Comparison of ENCODE assay signal across 1 cellular context in the genomic region with DNA sequence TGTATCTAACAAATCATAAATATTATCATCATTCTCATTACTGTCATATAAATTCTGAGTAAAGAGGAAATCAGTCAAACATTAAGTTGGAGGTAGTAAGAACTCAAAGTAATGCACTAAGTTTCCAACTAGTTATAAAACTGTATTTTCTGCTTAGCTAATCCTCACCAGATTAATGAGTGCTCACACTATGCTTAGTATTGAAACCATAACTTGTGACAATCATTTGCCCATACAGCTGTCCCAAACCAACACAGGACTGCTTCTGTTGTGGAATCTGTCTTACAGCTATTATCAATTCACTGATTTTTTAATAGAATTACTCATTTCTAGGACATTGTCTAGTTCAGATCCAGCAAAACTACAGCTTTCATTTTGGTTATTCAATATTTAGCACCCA.
TF ChIP-seq lines count a peak whose summit lies in the region.

No MANE protein-coding gene starts in this region.

TF ChIP-seq in HCT116, 20 proteins besides CTCF, POLR2A, EP300 and RAD21 (continued from another document):
- TF ChIP-seq, protein P1, sequence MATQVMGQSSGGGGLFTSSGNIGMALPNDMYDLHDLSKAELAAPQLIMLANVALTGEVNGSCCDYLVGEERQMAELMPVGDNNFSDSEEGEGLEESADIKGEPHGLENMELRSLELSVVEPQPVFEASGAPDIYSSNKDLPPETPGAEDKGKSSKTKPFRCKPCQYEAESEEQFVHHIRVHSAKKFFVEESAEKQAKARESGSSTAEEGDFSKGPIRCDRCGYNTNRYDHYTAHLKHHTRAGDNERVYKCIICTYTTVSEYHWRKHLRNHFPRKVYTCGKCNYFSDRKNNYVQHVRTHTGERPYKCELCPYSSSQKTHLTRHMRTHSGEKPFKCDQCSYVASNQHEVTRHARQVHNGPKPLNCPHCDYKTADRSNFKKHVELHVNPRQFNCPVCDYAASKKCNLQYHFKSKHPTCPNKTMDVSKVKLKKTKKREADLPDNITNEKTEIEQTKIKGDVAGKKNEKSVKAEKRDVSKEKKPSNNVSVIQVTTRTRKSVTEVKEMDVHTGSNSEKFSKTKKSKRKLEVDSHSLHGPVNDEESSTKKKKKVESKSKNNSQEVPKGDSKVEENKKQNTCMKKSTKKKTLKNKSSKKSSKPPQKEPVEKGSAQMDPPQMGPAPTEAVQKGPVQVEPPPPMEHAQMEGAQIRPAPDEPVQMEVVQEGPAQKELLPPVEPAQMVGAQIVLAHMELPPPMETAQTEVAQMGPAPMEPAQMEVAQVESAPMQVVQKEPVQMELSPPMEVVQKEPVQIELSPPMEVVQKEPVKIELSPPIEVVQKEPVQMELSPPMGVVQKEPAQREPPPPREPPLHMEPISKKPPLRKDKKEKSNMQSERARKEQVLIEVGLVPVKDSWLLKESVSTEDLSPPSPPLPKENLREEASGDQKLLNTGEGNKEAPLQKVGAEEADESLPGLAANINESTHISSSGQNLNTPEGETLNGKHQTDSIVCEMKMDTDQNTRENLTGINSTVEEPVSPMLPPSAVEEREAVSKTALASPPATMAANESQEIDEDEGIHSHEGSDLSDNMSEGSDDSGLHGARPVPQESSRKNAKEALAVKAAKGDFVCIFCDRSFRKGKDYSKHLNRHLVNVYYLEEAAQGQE (IDR thresholded peaks at IDR 0.05; ENCODE audit: low read depth), result no peak
- TF ChIP-seq EZH2 (IDR thresholded peaks at IDR 0.05), result no peak
- no peak for TF ChIP-seq EGR1 (IDR thresholded peaks at IDR 0.05; ENCODE audit: low read depth)
- TF ChIP-seq JUND (IDR thresholded peaks at IDR 0.05), result no peak
- TF ChIP-seq, protein P2, sequence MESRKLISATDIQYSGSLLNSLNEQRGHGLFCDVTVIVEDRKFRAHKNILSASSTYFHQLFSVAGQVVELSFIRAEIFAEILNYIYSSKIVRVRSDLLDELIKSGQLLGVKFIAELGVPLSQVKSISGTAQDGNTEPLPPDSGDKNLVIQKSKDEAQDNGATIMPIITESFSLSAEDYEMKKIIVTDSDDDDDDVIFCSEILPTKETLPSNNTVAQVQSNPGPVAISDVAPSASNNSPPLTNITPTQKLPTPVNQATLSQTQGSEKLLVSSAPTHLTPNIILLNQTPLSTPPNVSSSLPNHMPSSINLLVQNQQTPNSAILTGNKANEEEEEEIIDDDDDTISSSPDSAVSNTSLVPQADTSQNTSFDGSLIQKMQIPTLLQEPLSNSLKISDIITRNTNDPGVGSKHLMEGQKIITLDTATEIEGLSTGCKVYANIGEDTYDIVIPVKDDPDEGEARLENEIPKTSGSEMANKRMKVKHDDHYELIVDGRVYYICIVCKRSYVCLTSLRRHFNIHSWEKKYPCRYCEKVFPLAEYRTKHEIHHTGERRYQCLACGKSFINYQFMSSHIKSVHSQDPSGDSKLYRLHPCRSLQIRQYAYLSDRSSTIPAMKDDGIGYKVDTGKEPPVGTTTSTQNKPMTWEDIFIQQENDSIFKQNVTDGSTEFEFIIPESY (IDR thresholded peaks at IDR 0.05; ENCODE audit: extremely low read depth, insufficient replicate concordance, low read length), result no peak
- no peak for TF ChIP-seq CEBPB (IDR thresholded peaks at IDR 0.05; ENCODE audit: low read depth)
- TF ChIP-seq ZFX (IDR thresholded peaks at IDR 0.05), result no peak
- TF ChIP-seq ZNF274 (IDR thresholded peaks at IDR 0.05; ENCODE audit: low read depth, low read length), result no peak
- TF ChIP-seq, protein P3, sequence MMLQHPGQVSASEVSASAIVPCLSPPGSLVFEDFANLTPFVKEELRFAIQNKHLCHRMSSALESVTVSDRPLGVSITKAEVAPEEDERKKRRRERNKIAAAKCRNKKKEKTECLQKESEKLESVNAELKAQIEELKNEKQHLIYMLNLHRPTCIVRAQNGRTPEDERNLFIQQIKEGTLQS (IDR thresholded peaks at IDR 0.05), result no peak
- no peak for TF ChIP-seq TCF7L2 (IDR thresholded peaks at IDR 0.05; ENCODE audit: borderline replicate concordance, extremely low read depth, insufficient read depth, insufficient read length)
- no peak for TF ChIP-seq SRF (IDR thresholded peaks at IDR 0.05; ENCODE audit: low read depth)
- no peak for TF ChIP-seq EZH2phosphoT487 (IDR thresholded peaks at IDR 0.05; ENCODE audit: borderline replicate concordance)
- TF ChIP-seq FOSL1 (IDR thresholded peaks at IDR 0.05; ENCODE audit: low read depth), result no peak
- TF ChIP-seq SIN3A (IDR thresholded peaks at IDR 0.05; ENCODE audit: low read depth), result no peak
- no peak for TF ChIP-seq SP1 (IDR thresholded peaks at IDR 0.05; ENCODE audit: low read depth)
